Comparison of ENCODE assay signal across 24 cellular contexts in genomic region chrX:103556941-103557340, GRCh38. TPM values are rescaled to one million over a fixed set of nuclear protein-coding genes. Genes with fewer than 3 reads are reported as not detected.
A peak's percentile ranks its signal among the peaks of the same experiment; 100 is the strongest.
DNase-seq lines count a peak whose midpoint lies in the region; ATAC-seq, FAIRE-seq and TF ChIP-seq lines count a peak whose summit lies in the region.
"Had no signal": no experiment of that assay in that cellular context is flagged by ENCODE, and none has a peak within 500 bp of the region (broad histone marks: within the 10 kb centered on the region; RNA-seq: fewer than 3 reads in every experiment).

No MANE protein-coding gene starts in this region.

- no peak for TF ChIP-seq CTCF in A549 (IDR thresholded peaks at IDR 0.05)
- no peak for TF ChIP-seq CTCF in H9 (conservative IDR thresholded peaks at IDR 0.05)
- no peak for TF ChIP-seq CTCF in foreskin keratinocyte (conservative IDR thresholded peaks at IDR 0.05)
- no peak for TF ChIP-seq CTCF in omental fat pad (IDR thresholded peaks at IDR 0.05)

- H4K8ac ChIP-seq in H9 (replicated peaks; ENCODE audit: insufficient read length, low read depth, low read length), result no peak overlapping the region

- H3K4me2 ChIP-seq in A549 (no peak overlapping the region), H9 (ENCODE audit: insufficient read depth, insufficient read length, low read length) (no peak overlapping the region)

- H3K9ac ChIP-seq in H9 (ENCODE audit: extremely low read depth, insufficient read length, low read length), result no peak overlapping the region
- H3K9ac ChIP-seq: parathyroid adenoma had no signal

- H2BK20ac ChIP-seq in H9 (ENCODE audit: low read depth, low read length, poor library complexity, severe bottlenecking), result no peak overlapping the region

- H3K27me3 Mint-ChIP-seq in H9 (ENCODE audit: low read depth), result no peaks in the 10 kb centered on the region; the same call in 1 of the 2 replicates
- H3K27me3 Mint-ChIP-seq: activated T-helper 17 cell treated with anti-CD3 and anti-CD28 coated beads, Interleukin-2, amount 50 U/mL, for 72 hours; stimulated activated memory B cell treated with anti-CD40 and anti-IgM and Interleukin-4, amounts not matched to agents 10 μg/mL and 1 μg/mL and 100 μg/mL, for 72 hours had no signal

- H3K23ac ChIP-seq in H9 (ENCODE audit: insufficient read length, low read depth, low read length), result no peak overlapping the region

- no peak for TF ChIP-seq RAD21 in A549 (conservative IDR thresholded peaks at IDR 0.05 in 1 of 2, IDR thresholded peaks at IDR 0.05 in 1 of 2)

- peak; percentile 77 for FAIRE-seq in A549 (lab: Jason Lieb, UNC)
- FAIRE-seq: GM12892, H1 had no signal

- H2BK15ac ChIP-seq in H9 (ENCODE audit: low read depth, low read length), result no peak overlapping the region

- no peak overlapping the region for H3K4me3 ChIP-seq in A549
- H3K4me3 ChIP-seq: vagina had no signal

- CTCF ChIA-PET in A549 (lab: Yijun Ruan, JAX), result interaction anchor here (1.7 kb wide), 1 partner anchor 24 kb away, joined by 5 read pairs; no protein-coding TSS in a partner anchor

- H3T11ph ChIP-seq in H9 (ENCODE audit: low read length), result no peak overlapping the region

- H3K18ac ChIP-seq in H9 (ENCODE audit: insufficient read length, low read depth, low read length), result no peak overlapping the region

- H4K91ac ChIP-seq in H9 (ENCODE audit: insufficient read length, low read depth, low read length), result no peak overlapping the region

- H3K4me1 Mint-ChIP-seq in H9, result no peaks in the 10 kb centered on the region
- H3K4me1 Mint-ChIP-seq: activated T-helper 17 cell treated with anti-CD3 and anti-CD28 coated beads, Interleukin-2, amount 50 U/mL, for 72 hours; stimulated activated memory B cell treated with anti-CD40 and anti-IgM and Interleukin-4, amounts not matched to agents 10 μg/mL and 1 μg/mL and 100 μg/mL, for 72 hours had no signal

- H3K79me1 ChIP-seq in H9 (ENCODE audit: insufficient read depth, low read depth, low read length, poor library complexity, severe bottlenecking), result no peaks in the 10 kb centered on the region

- no peak for TF ChIP-seq EP300 in A549 (IDR thresholded peaks at IDR 0.05)

- no peak overlapping the region for H3K27ac Mint-ChIP-seq in H9
- H3K27ac Mint-ChIP-seq: activated naive CD8-positive, alpha-beta T cell treated with anti-CD3 and anti-CD28 coated beads, Interleukin-2, amount 10 ng/mL, durations not matched to agents 7 days and 5 days; activated T-helper 17 cell treated with anti-CD3 and anti-CD28 coated beads, Interleukin-2, amount 50 U/mL, for 72 hours; natural killer cell; stimulated activated memory B cell treated with anti-CD40 and anti-IgM and Interleukin-4, amounts not matched to agents 10 μg/mL and 1 μg/mL and 100 μg/mL, for 72 hours had no signal

- no peak for DNase-seq in A549 (ENCODE audit: low read depth in 1 of 2, low spot score in 1 of 2)
- peak; percentile 48 for DNase-seq in H9
- DNase-seq in NCI-H510A (lab: John Stamatoyannopoulos, UW), result peak; percentile 14
- no peak for DNase-seq in foreskin keratinocyte
- no peak for DNase-seq in HuH-7 (ENCODE audit: low spot score)
- no peak for DNase-seq in pons (ENCODE audit: low spot score)
- no peak for DNase-seq in omental fat pad (ENCODE audit: low spot score)
- DNase-seq: activated CD4-positive, alpha-beta T cell treated with anti-CD3 and anti-CD28 coated beads for 4 hours; activated naive CD8-positive, alpha-beta T cell treated with anti-CD3 and anti-CD28 coated beads, Interleukin-2, amount 10 ng/mL, durations not matched to agents 7 days and 5 days; DMS153; effector CD8-positive, alpha-beta T cell; left cardiac atrium; natural killer cell; NCI-H1105; NCI-H524; Right ventricle myocardium superior had no signal

- no peaks in the 10 kb centered on the region; a peak in 1 of 7 replicates for H3K36me3 Mint-ChIP-seq in H9 (ENCODE audit: insufficient read depth in 1 of 3, low read depth in 3 of 3)
- H3K36me3 Mint-ChIP-seq: natural killer cell; stimulated activated memory B cell treated with anti-CD40 and anti-IgM and Interleukin-4, amounts not matched to agents 10 μg/mL and 1 μg/mL and 100 μg/mL, for 72 hours had no signal

- no peaks in the 10 kb centered on the region for H4K20me1 ChIP-seq in H9 (ENCODE audit: control insufficient read depth, insufficient read depth, insufficient read length)

- no peak overlapping the region for H3K4me3 Mint-ChIP-seq in H9
- H3K4me3 Mint-ChIP-seq: activated naive CD8-positive, alpha-beta T cell treated with anti-CD3 and anti-CD28 coated beads, Interleukin-2, amount 10 ng/mL, durations not matched to agents 7 days and 5 days; activated T-helper 17 cell treated with anti-CD3 and anti-CD28 coated beads, Interleukin-2, amount 50 U/mL, for 72 hours; natural killer cell; stimulated activated memory B cell treated with anti-CD40 and anti-IgM and Interleukin-4, amounts not matched to agents 10 μg/mL and 1 μg/mL and 100 μg/mL, for 72 hours had no signal

- H3K27ac ChIP-seq in A549 (no peak overlapping the region), H9 (ENCODE audit: insufficient read length, low read depth, low read length) (no peak overlapping the region), foreskin keratinocyte (no peak overlapping the region)
- H3K27ac ChIP-seq: parathyroid adenoma, vagina had no signal

- H2AFZ ChIP-seq in H9 (ENCODE audit: low read length), result no peak overlapping the region
- H2AFZ ChIP-seq: parathyroid adenoma had no signal

- no peak overlapping the region for H2AK5ac ChIP-seq in H9 (ENCODE audit: insufficient read length, low read length)

- H3K23me2 ChIP-seq in H9 (ENCODE audit: insufficient read length, low read depth, low read length, poor library complexity, severe bottlenecking), result peaks cover 7% of the 10 kb centered on the region

- no peak overlapping the region for H3K14ac ChIP-seq in H9 (ENCODE audit: insufficient read depth, low read length)

- WGBS in A549 (ENCODE audit: missing lambda C conversion rate), result 64% methylated on average over 1 of the region's 1 CpG
- WGBS in H9 (ENCODE audit: extremely low coverage, insufficient read length, low lambda C conversion rate), result no CpG with 5 or more reads among the region's 1 CpG

- no peak overlapping the region for H2BK12ac ChIP-seq in H9 (ENCODE audit: insufficient read length, low read depth, low read length)

- ATAC-seq in A549 (no peak), foreskin keratinocyte (peak; percentile 34), HG03139 (IDR thresholded peaks at IDR 0.05; ENCODE audit: unreplicated experiment) (no peak), omental fat pad (ENCODE audit: low FRiP score) (no peak)
- ATAC-seq: activated T-helper 17 cell treated with anti-CD3 and anti-CD28 coated beads, Interleukin-2, amount 50 U/mL, for 72 hours; left cardiac atrium; natural killer cell; stimulated activated memory B cell treated with anti-CD40 and anti-IgM and Interleukin-4, amounts not matched to agents 10 μg/mL and 1 μg/mL and 100 μg/mL, for 72 hours had no signal

- no peak overlapping the region for H2BK120ac ChIP-seq in H9 (ENCODE audit: low read depth, low read length, poor library complexity, severe bottlenecking)

- no peaks in the 10 kb centered on the region; the same call in 1 of the 2 replicates for H3K27me3 ChIP-seq in H9 (ENCODE audit: insufficient read depth, low read length)
- no peaks in the 10 kb centered on the region for H3K27me3 ChIP-seq in foreskin keratinocyte
- H3K27me3 ChIP-seq: vagina had no signal

- H3K56ac ChIP-seq in H9 (ENCODE audit: insufficient read length, low read depth, low read length), result no peak overlapping the region

- no peak overlapping the region for H4K5ac ChIP-seq in H9 (ENCODE audit: insufficient read length, low read depth, low read length)

- POLR2A ChIA-PET in A549 (lab: Yijun Ruan, JAX), result no interaction called here

- TF ChIP-seq POLR2A in A549 (IDR thresholded peaks at IDR 0.05; ENCODE audit: low read length), result no peak

- H3K4me1 ChIP-seq in A549, result peaks cover 9% of the 10 kb centered on the region; the same call in 2 of the 3 replicates
- H3K4me1 ChIP-seq in H9 (ENCODE audit: insufficient read depth, low read length), result no peaks in the 10 kb centered on the region
- no peaks in the 10 kb centered on the region for H3K4me1 ChIP-seq in foreskin keratinocyte
- H3K4me1 ChIP-seq: parathyroid adenoma, vagina had no signal

- H3K79me2 ChIP-seq in H9 (ENCODE audit: insufficient read depth, low read length), result no peaks in the 10 kb centered on the region

- H2BK5ac ChIP-seq in H9 (ENCODE audit: insufficient read length, low read length), result no peak overlapping the region

- no peaks in the 10 kb centered on the region for H3K9me3 ChIP-seq in A549
- H3K9me3 ChIP-seq in H9 (ENCODE audit: control insufficient read depth, low read depth, low read length), result no peaks in the 10 kb centered on the region
- H3K9me3 ChIP-seq: vagina had no signal

- no peak overlapping the region for H3K4ac ChIP-seq in H9 (ENCODE audit: low read depth, low read length)

- peaks cover 0 to 21% of the 10 kb centered on the region in 2 experiments; a peak in 2 of 5 replicates for H3K9me3 Mint-ChIP-seq in H9
- H3K9me3 Mint-ChIP-seq: activated naive CD8-positive, alpha-beta T cell treated with anti-CD3 and anti-CD28 coated beads, Interleukin-2, amount 10 ng/mL, durations not matched to agents 7 days and 5 days; activated T-helper 17 cell treated with anti-CD3 and anti-CD28 coated beads, Interleukin-2, amount 50 U/mL, for 72 hours; natural killer cell; stimulated activated memory B cell treated with anti-CD40 and anti-IgM and Interleukin-4, amounts not matched to agents 10 μg/mL and 1 μg/mL and 100 μg/mL, for 72 hours had no signal

RNA-seq across cellular contexts. Expression of gene TCEAL4, which starts 28.4 kb away (rescaled TPM):
- 35.2 and 57.2 TPM in 2 replicates for polyA plus RNA-seq in A549 (2011; rRNA removed)
- 18.8 and 23.9 TPM in 2 replicates for polyA plus RNA-seq in A549 (2012; cell fraction: cytosol; rRNA removed)
- polyA plus RNA-seq in A549 (2012; cell fraction: nucleus; rRNA removed), result 6.9 and 9.6 TPM in 2 replicates
- polyA plus RNA-seq in A549 (2017; fragmentation: RNase III; extraction: RNeasy Plus Mini Kit Qiagen cat#74134 plus additional on column Dnase treatment), result 173 to 195 TPM (median 192 TPM) in 3 replicates
- polyA minus RNA-seq in A549 (2011; rRNA and poly(A)+ RNA removed), result 9.0 and 9.8 TPM in 2 replicates
- total RNA-seq in H9 (2021), result 49.9 and 53.0 TPM in 2 replicates
- 85.7 and 101 TPM in 2 replicates for total RNA-seq in foreskin keratinocyte
- 146 and 159 TPM in 2 replicates for polyA plus RNA-seq in foreskin keratinocyte
- 100 to 1,000 TPM in 3 of 4 donors, 10 to 100 TPM in 1; 90.0 to 221 (median 107) TPM for total RNA-seq in omental fat pad

RNA-seq across cellular contexts. Expression of gene RAB40A, which starts 37.7 kb away (rescaled TPM):
- polyA plus RNA-seq in A549 (2011; rRNA removed) (0.03 and 0.04 TPM in 2 replicates), A549 (2017; fragmentation: RNase III; extraction: RNeasy Plus Mini Kit Qiagen cat#74134 plus additional on column Dnase treatment) (0.08 TPM in 1 of 3 replicates, not detected in the others), foreskin keratinocyte (not detected in 2 replicates)
- polyA plus RNA-seq in A549 (2012; cell fraction: cytosol; rRNA removed), result not detected in 2 replicates
- polyA plus RNA-seq in A549 (2012; cell fraction: nucleus; rRNA removed), result 0.06 and 0.17 TPM in 2 replicates
- polyA minus RNA-seq in A549 (2011; rRNA and poly(A)+ RNA removed), result not detected in 2 replicates
- total RNA-seq in H9 (2021) (not detected in 2 replicates), foreskin keratinocyte (0.07 and 0.11 TPM in 2 replicates), omental fat pad (1 to 10 TPM in 1 of 4 donors, under 1 TPM in 2, not detected in 1; 0.19 to 1.3 (median 0.44) TPM)
- total RNA-seq: mesenteric fat pad, natural killer cell, Right ventricle myocardium superior had no signal

RNA-seq across cellular contexts. Expression of gene TCEAL3, which starts 50.8 kb away (rescaled TPM):
- polyA plus RNA-seq in A549 (2011; rRNA removed) (3.6 and 6.6 TPM in 2 replicates), A549 (2017; fragmentation: RNase III; extraction: RNeasy Plus Mini Kit Qiagen cat#74134 plus additional on column Dnase treatment) (18.8 to 24.0 TPM (median 23.9 TPM) in 3 replicates), foreskin keratinocyte (60.8 and 67.7 TPM in 2 replicates)
- 2.6 and 3.7 TPM in 2 replicates for polyA plus RNA-seq in A549 (2012; cell fraction: cytosol; rRNA removed)
- 0.48 and 1.2 TPM in 2 replicates for polyA plus RNA-seq in A549 (2012; cell fraction: nucleus; rRNA removed)
- polyA minus RNA-seq in A549 (2011; rRNA and poly(A)+ RNA removed), result 0.68 and 0.95 TPM in 2 replicates
- total RNA-seq in H9 (2021) (10.3 and 11.1 TPM in 2 replicates), foreskin keratinocyte (31.7 and 46.4 TPM in 2 replicates), omental fat pad (10 to 100 TPM; 23.9 to 41.7 (median 31.2) TPM)

Comparison
In these comparisons a context has a peak if more than half of its experiments do, and no peak if none do; other contexts are left out.
1. DNase-seq: peak in H9 (single experiment) and NCI-H510A (single experiment); none in A549 (0 of 2), foreskin keratinocyte (0 of 2), HuH-7 (single experiment), pons (single experiment) and omental fat pad (single experiment).